ENCODE assay signal across 8 cellular contexts in genomic region chr14:21014761-21015190, GRCh38. TPM values are rescaled to one million over a fixed set of nuclear protein-coding genes. Genes with fewer than 3 reads are reported as not detected.
DNase-seq lines count a peak whose midpoint lies in the region; ATAC-seq and TF ChIP-seq lines count a peak whose summit lies in the region.
"Had no signal": no experiment of that assay in that cellular context is flagged by ENCODE, and none has a peak within 500 bp of the region (broad histone marks: within the 10 kb centered on the region; RNA-seq: fewer than 3 reads in every experiment).

No MANE protein-coding gene starts in this region.

- no peaks in the 10 kb centered on the region for H3K36me3 Mint-ChIP-seq in activated naive CD4-positive, alpha-beta T cell treated with anti-CD3 and anti-CD28 coated beads, Interleukin-2, amount 50 U/mL, for 72 hours
- H3K36me3 Mint-ChIP-seq in glutamatergic neuron (ENCODE audit: unreplicated experiment) = no peaks in the 10 kb centered on the region
- no peaks in the 10 kb centered on the region for H3K36me3 Mint-ChIP-seq in type B pancreatic cell

- H3K27ac Mint-ChIP-seq in activated naive CD4-positive, alpha-beta T cell treated with anti-CD3 and anti-CD28 coated beads, Interleukin-2, amount 50 U/mL, for 72 hours = no peak overlapping the region
- H3K27ac Mint-ChIP-seq in glutamatergic neuron (ENCODE audit: unreplicated experiment) (no peak overlapping the region), type B pancreatic cell (peak overlapping the region; percentile 47)

- TF ChIP-seq CTCF in glutamatergic neuron (IDR thresholded peaks at IDR 0.05; ENCODE audit: partially characterized antibody, unreplicated experiment) (peak; percentile 91), type B pancreatic cell (conservative IDR thresholded peaks at IDR 0.05) (peak; percentile 95)

- H3K9me3 Mint-ChIP-seq in activated naive CD4-positive, alpha-beta T cell treated with anti-CD3 and anti-CD28 coated beads, Interleukin-2, amount 50 U/mL, for 72 hours = no peaks in the 10 kb centered on the region
- H3K9me3 Mint-ChIP-seq in glutamatergic neuron (ENCODE audit: unreplicated experiment) = peaks cover 2% of the 10 kb centered on the region
- no peaks in the 10 kb centered on the region for H3K9me3 Mint-ChIP-seq in type B pancreatic cell

- peak; percentile 60 for ATAC-seq in GM18868 (IDR thresholded peaks at IDR 0.05; ENCODE audit: unreplicated experiment)
- ATAC-seq in activated naive CD4-positive, alpha-beta T cell treated with anti-CD3 and anti-CD28 coated beads, Interleukin-2, amount 50 U/mL, for 72 hours = peak; percentile 82 to 85

- no peaks in the 10 kb centered on the region for H3K27me3 Mint-ChIP-seq in glutamatergic neuron (ENCODE audit: unreplicated experiment)
- H3K27me3 Mint-ChIP-seq in type B pancreatic cell = peaks cover 6% of the 10 kb centered on the region

- peak; percentile 78 for DNase-seq in NCI-H1105 (lab: John Stamatoyannopoulos, UW)
- DNase-seq in SKM-1 treated with dmso at 0.1 percent for 144 hours (lab: John Stamatoyannopoulos, UW; ENCODE audit: unreplicated experiment) = peak; percentile 30
- DNase-seq in activated naive CD4-positive, alpha-beta T cell treated with anti-CD3 and anti-CD28 coated beads, Interleukin-2, amount 50 U/mL, for 72 hours (ENCODE audit: low spot score in 2 of 2) = peak; percentile 66 to 79
- DNase-seq in glutamatergic neuron = peak; percentile 88
- peak; percentile 98 for DNase-seq in pons (ENCODE audit: low spot score)
- peak; percentile 87 for DNase-seq in type B pancreatic cell (ENCODE audit: extremely low spot score, unreplicated experiment)

- H3K4me3 Mint-ChIP-seq in glutamatergic neuron (ENCODE audit: unreplicated experiment) = no peak overlapping the region
- no peak overlapping the region for H3K4me3 Mint-ChIP-seq in type B pancreatic cell

- H3K4me1 Mint-ChIP-seq in glutamatergic neuron (ENCODE audit: low read depth, unreplicated experiment) (peaks cover 3% of the 10 kb centered on the region), type B pancreatic cell (ENCODE audit: unreplicated experiment) (peaks cover 13% of the 10 kb centered on the region)

RNA-seq across cellular contexts. Expression of gene NDRG2, which starts 10.1 kb away (rescaled TPM):
- 1 to 10 TPM; 7.6 to 7.8 TPM for total RNA-seq in activated naive CD4-positive, alpha-beta T cell treated with anti-CD3 and anti-CD28 coated beads, Interleukin-2, amount 50 U/mL, for 72 hours
- total RNA-seq in glutamatergic neuron (ENCODE audit: unreplicated experiment) (33.1 TPM), type B pancreatic cell (ENCODE audit: low replicate concordance) (150 and 214 TPM in 2 replicates)

RNA-seq across cellular contexts. Expression of gene TPPP2, which starts 15.2 kb away (rescaled TPM):
- not detected for total RNA-seq in activated naive CD4-positive, alpha-beta T cell treated with anti-CD3 and anti-CD28 coated beads, Interleukin-2, amount 50 U/mL, for 72 hours
- total RNA-seq in glutamatergic neuron (ENCODE audit: unreplicated experiment) (not detected), type B pancreatic cell (ENCODE audit: low replicate concordance) (not detected in 2 replicates)
- total RNA-seq: urinary bladder had no signal

RNA-seq across cellular contexts. Expression of gene SLC39A2, which starts 15.7 kb away (rescaled TPM):
- under 1 TPM in 1 of 2 donors, not detected in 1; 0.27 TPM for total RNA-seq in activated naive CD4-positive, alpha-beta T cell treated with anti-CD3 and anti-CD28 coated beads, Interleukin-2, amount 50 U/mL, for 72 hours
- total RNA-seq in glutamatergic neuron (ENCODE audit: unreplicated experiment) (not detected), type B pancreatic cell (ENCODE audit: low replicate concordance) (4.5 and 14.2 TPM in 2 replicates)

RNA-seq across cellular contexts. Expression of gene RNASE13, which starts 19.8 kb away (rescaled TPM):
- total RNA-seq in activated naive CD4-positive, alpha-beta T cell treated with anti-CD3 and anti-CD28 coated beads, Interleukin-2, amount 50 U/mL, for 72 hours = not detected
- total RNA-seq in glutamatergic neuron (ENCODE audit: unreplicated experiment) = not detected
- total RNA-seq in type B pancreatic cell (ENCODE audit: low replicate concordance) = not detected in 2 replicates
- total RNA-seq: urinary bladder had no signal

RNA-seq across cellular contexts. Expression of gene METTL17, which starts 25.0 kb away (rescaled TPM):
- 100 to 1,000 TPM; 105 to 142 TPM for total RNA-seq in activated naive CD4-positive, alpha-beta T cell treated with anti-CD3 and anti-CD28 coated beads, Interleukin-2, amount 50 U/mL, for 72 hours
- total RNA-seq in glutamatergic neuron (ENCODE audit: unreplicated experiment) (81.5 TPM), type B pancreatic cell (ENCODE audit: low replicate concordance) (59.7 and 88.1 TPM in 2 replicates)

Comparison
In these comparisons a context has a peak if more than half of its experiments do, and no peak if none do; other contexts are left out.
1. Peak in every context shown above with its lines: DNase-seq and ATAC-seq.
2. DNase-seq: peak in every context shown above with its lines; median percentile 98 in pons; 88 in glutamatergic neuron; 87 in type B pancreatic cell; 78 in NCI-H1105; 72 in activated naive CD4-positive, alpha-beta T cell treated with anti-CD3 and anti-CD28 coated beads, Interleukin-2, amount 50 U/mL, for 72 hours; 30 in SKM-1 treated with dmso at 0.1 percent for 144 hours.